Comparison of ENCODE assay signal across 21 cellular contexts in the genomic region with DNA sequence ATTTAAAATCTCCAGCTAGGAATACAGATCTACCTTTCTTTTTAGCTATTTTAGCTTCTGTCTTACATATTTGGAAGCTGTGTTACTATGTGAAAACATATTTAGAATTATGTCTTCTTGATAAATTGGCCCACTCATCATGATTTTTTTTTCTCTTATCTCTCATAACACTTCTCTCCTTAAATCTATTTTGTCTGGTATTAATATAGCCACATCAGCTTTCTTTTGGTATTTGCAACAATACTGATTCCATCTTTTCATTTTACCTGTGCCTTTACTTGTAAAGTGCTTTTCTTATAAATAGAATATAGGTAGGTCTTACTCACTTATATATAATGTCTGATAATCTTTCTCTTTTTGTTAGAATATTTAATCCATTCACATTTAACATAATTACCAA. TPM values are rescaled to one million over a fixed set of nuclear protein-coding genes. Genes with fewer than 3 reads are reported as not detected.
DNase-seq lines count a peak whose midpoint lies in the region; ATAC-seq and TF ChIP-seq lines count a peak whose summit lies in the region.
"Had no signal": no experiment of that assay in that cellular context is flagged by ENCODE, and none has a peak within 500 bp of the region (broad histone marks: within the 10 kb centered on the region; RNA-seq: fewer than 3 reads in every experiment).

No MANE protein-coding gene starts in this region.

- peak overlapping the region; percentile 19; the same call in 1 of the 2 replicates for H3K27ac ChIP-seq in Karpas-422 (ENCODE audit: low read length)
- H3K27ac ChIP-seq: A549; BLaER1 treated with 17β-estradiol and CSF1 and Interleukin-3, amounts not matched to agents 10 nM and 100 nM; GM23248 had no signal

- H3K4me3 Mint-ChIP-seq in natural killer cell: no peak overlapping the region
- no peak overlapping the region for H3K4me3 Mint-ChIP-seq in natural killer cell treated with Interleukin-12 subunit alpha and Interleukin-12 subunit beta and Interleukin-15 and Interleukin-18, amount 100 ng/mL, for 72 hours
- no peak overlapping the region for H3K4me3 Mint-ChIP-seq in central memory CD8-positive, alpha-beta T cell
- H3K4me3 Mint-ChIP-seq: CD14-positive monocyte, HFFc6 had no signal

- TF ChIP-seq CTCF in natural killer cell (IDR thresholded peaks at IDR 0.05): no peak

- peaks cover 77 to 96% of the 10 kb centered on the region in 2 donors for H3K4me1 Mint-ChIP-seq in natural killer cell
- peaks cover 49 to 85% of the 10 kb centered on the region in 2 donors for H3K4me1 Mint-ChIP-seq in natural killer cell treated with Interleukin-12 subunit alpha and Interleukin-12 subunit beta and Interleukin-15 and Interleukin-18, amount 100 ng/mL, for 72 hours (ENCODE audit: low read depth in 2 of 2)
- peaks cover 89% of the 10 kb centered on the region for H3K4me1 Mint-ChIP-seq in central memory CD8-positive, alpha-beta T cell

- intact Hi-C loops in natural killer cell (cut with micrococcal nuclease): no loop called here

- no peaks in the 10 kb centered on the region for H3K9me3 ChIP-seq in Karpas-422 (ENCODE audit: low read length)
- H3K9me3 ChIP-seq: A549, BE2C, Caco-2, HAP-1 had no signal

- no peaks in the 10 kb centered on the region for H4K20me1 ChIP-seq in Karpas-422 (ENCODE audit: insufficient read depth, low read depth, low read length)

- peak overlapping the region; percentile 11 for H3K4me2 ChIP-seq in Karpas-422 (ENCODE audit: low read depth, low read length, poor library complexity, severe bottlenecking)
- H3K4me2 ChIP-seq: A549 had no signal

- H3K9me2 ChIP-seq in Karpas-422 (replicated peaks; ENCODE audit: insufficient read depth, low read length): no peaks in the 10 kb centered on the region

- ATAC-seq in natural killer cell (no peak), GM21381 (IDR thresholded peaks at IDR 0.05; ENCODE audit: unreplicated experiment) (no peak)
- no peak for ATAC-seq in natural killer cell treated with Interleukin-12 subunit alpha and Interleukin-12 subunit beta and Interleukin-15 and Interleukin-18, amount 100 ng/mL, for 72 hours
- no peak for ATAC-seq in central memory CD8-positive, alpha-beta T cell (replicated peaks; ENCODE audit: extremely low read depth, poor library complexity, severe bottlenecking)
- ATAC-seq: A549 had no signal

- H3K36me3 ChIP-seq in Karpas-422 (ENCODE audit: insufficient read depth, low read length): peaks cover 21% of the 10 kb centered on the region
- H3K36me3 ChIP-seq: BE2C, HAP-1 had no signal

- H2AFZ ChIP-seq in Karpas-422 (ENCODE audit: low read length): no peak overlapping the region
- H2AFZ ChIP-seq: GM23248 had no signal

- H3K27me3 Mint-ChIP-seq in natural killer cell (ENCODE audit: low read depth in 2 of 2): no peaks in the 10 kb centered on the region
- no peaks in the 10 kb centered on the region for H3K27me3 Mint-ChIP-seq in natural killer cell treated with Interleukin-12 subunit alpha and Interleukin-12 subunit beta and Interleukin-15 and Interleukin-18, amount 100 ng/mL, for 72 hours
- H3K27me3 Mint-ChIP-seq in central memory CD8-positive, alpha-beta T cell: no peaks in the 10 kb centered on the region
- H3K27me3 Mint-ChIP-seq: CD4-positive, alpha-beta memory T cell had no signal

- no peak overlapping the region for H3K9ac ChIP-seq in Karpas-422 (ENCODE audit: low read length)
- H3K9ac ChIP-seq: GM23248 had no signal

- H3K9me3 Mint-ChIP-seq in natural killer cell: peaks cover 0 to 3% of the 10 kb centered on the region in 2 donors
- no peaks in the 10 kb centered on the region for H3K9me3 Mint-ChIP-seq in natural killer cell treated with Interleukin-12 subunit alpha and Interleukin-12 subunit beta and Interleukin-15 and Interleukin-18, amount 100 ng/mL, for 72 hours
- no peaks in the 10 kb centered on the region for H3K9me3 Mint-ChIP-seq in central memory CD8-positive, alpha-beta T cell
- H3K9me3 Mint-ChIP-seq: CD4-positive, alpha-beta memory T cell; HFFc6 had no signal

- H3K4me1 ChIP-seq in Karpas-422 (ENCODE audit: low read length): peaks cover 24% of the 10 kb centered on the region
- H3K4me1 ChIP-seq: BE2C, Caco-2, HAP-1 had no signal

- DNase-seq in natural killer cell (no peak), Karpas-422 (no peak), SHP77 treated with DMSO at 0.1 percent for 48 hours (lab: John Stamatoyannopoulos, UW) (no peak), KG1 (lab: John Stamatoyannopoulos, UW) (no peak)
- DNase-seq in natural killer cell treated with Interleukin-12 subunit alpha and Interleukin-12 subunit beta and Interleukin-15 and Interleukin-18, amount 100 ng/mL, for 72 hours (ENCODE audit: low spot score): no peak
- no peak for DNase-seq in central memory CD8-positive, alpha-beta T cell (ENCODE audit: low spot score in 2 of 2)
- DNase-seq: 8988T; ACHN; AML-193; BE2C; Caco-2; CD4-positive, alpha-beta memory T cell; DMS153; DND-41; GM23248; HFFc6 had no signal

- no peak overlapping the region for H3K4me3 ChIP-seq in Karpas-422 (ENCODE audit: low read length)
- H3K4me3 ChIP-seq: A549; BLaER1 treated with 17β-estradiol and CSF1 and Interleukin-3, amounts not matched to agents 10 nM and 100 nM; GM23248; HAP-1 had no signal

- H3K27me3 ChIP-seq in Karpas-422 (ENCODE audit: low read length): no peaks in the 10 kb centered on the region
- H3K27me3 ChIP-seq: BE2C; BLaER1 treated with 17β-estradiol and CSF1 and Interleukin-3, amounts not matched to agents 10 nM and 100 nM had no signal

- H3K27ac Mint-ChIP-seq in natural killer cell: peak overlapping the region; percentile 29 to 37
- H3K27ac Mint-ChIP-seq in natural killer cell treated with Interleukin-12 subunit alpha and Interleukin-12 subunit beta and Interleukin-15 and Interleukin-18, amount 100 ng/mL, for 72 hours: no peak overlapping the region
- peak overlapping the region; percentile 37 for H3K27ac Mint-ChIP-seq in central memory CD8-positive, alpha-beta T cell (ENCODE audit: low read depth)
- H3K27ac Mint-ChIP-seq: HFFc6 had no signal

- H3K36me3 Mint-ChIP-seq in natural killer cell: peaks cover 7% of the 10 kb centered on the region
- H3K36me3 Mint-ChIP-seq in natural killer cell treated with Interleukin-12 subunit alpha and Interleukin-12 subunit beta and Interleukin-15 and Interleukin-18, amount 100 ng/mL, for 72 hours: peaks cover 6% of the 10 kb centered on the region
- H3K36me3 Mint-ChIP-seq in central memory CD8-positive, alpha-beta T cell (ENCODE audit: insufficient read depth): peaks cover 15% of the 10 kb centered on the region

- H3K79me2 ChIP-seq in Karpas-422 (ENCODE audit: low read length): peaks cover 100% of the 10 kb centered on the region

RNA-seq across cellular contexts. Expression of gene PJA2, which starts 19.6 kb away (rescaled TPM):
- total RNA-seq in natural killer cell: 10 to 100 TPM; 85.6 to 99.8 (median 90.8) TPM
- 10 to 100 TPM; 45.4 to 71.8 TPM for total RNA-seq in natural killer cell treated with Interleukin-12 subunit alpha and Interleukin-12 subunit beta and Interleukin-15 and Interleukin-18, amount 100 ng/mL, for 72 hours
- total RNA-seq in Karpas-422 (2014; rRNA removed; shearing (Covaris generic); ENCODE audit: low replicate concordance): 29.8 and 50.1 TPM in 2 replicates

Comparison
In these comparisons a context has a peak if more than half of its experiments do, and no peak if none do; other contexts are left out.
1. H3K27ac Mint-ChIP-seq: peak in natural killer cell (2 of 2) and central memory CD8-positive, alpha-beta T cell (single experiment); none in natural killer cell treated with Interleukin-12 subunit alpha and Interleukin-12 subunit beta and Interleukin-15 and Interleukin-18, amount 100 ng/mL, for 72 hours (0 of 2).